22 cellular contexts compared by ENCODE assay signal in genomic region chr1:30818568-30819243, GRCh38.
A peak's percentile ranks its signal among the peaks of the same experiment; 100 is the strongest.
DNase-seq lines count a peak whose midpoint lies in the region; ATAC-seq and TF ChIP-seq lines count a peak whose summit lies in the region.
"Had no signal": no experiment of that assay in that cellular context is flagged by ENCODE, and none has a peak within 500 bp of the region (broad histone marks: within the 10 kb centered on the region; RNA-seq: fewer than 3 reads in every experiment).

No MANE protein-coding gene starts in this region.

- TF ChIP-seq CTCF in AG10803 (conservative IDR thresholded peaks at IDR 0.05; ENCODE audit: low read length) (no peak), gastroesophageal sphincter (IDR thresholded peaks at IDR 0.05) (no peak), neural progenitor cell (IDR thresholded peaks at IDR 0.05) (no peak)

- TF ChIP-seq EP300 in gastroesophageal sphincter (IDR thresholded peaks at IDR 0.05), result no peak

- peak overlapping the region; percentile 12 for H3K9ac ChIP-seq in NT2/D1 (ENCODE audit: insufficient read length, low read depth)
- H3K9ac ChIP-seq in neural progenitor cell, result no peak overlapping the region
- H3K9ac ChIP-seq: SK-N-SH had no signal

- H3K4me3 ChIP-seq in AG10803 (ENCODE audit: low read length) (no peak overlapping the region), NT2/D1 (ENCODE audit: insufficient read length, low read depth) (no peak overlapping the region), gastroesophageal sphincter (no peak overlapping the region), neural progenitor cell (no peak overlapping the region)
- H3K4me3 ChIP-seq: body of pancreas, coronary artery, skin epidermis had no signal

- no peak overlapping the region for H2AFZ ChIP-seq in neural progenitor cell (replicated peaks)

- H3K36me3 Mint-ChIP-seq in neural progenitor cell, result no peaks in the 10 kb centered on the region
- H3K36me3 Mint-ChIP-seq: activated naive CD8-positive, alpha-beta T cell; IgD-negative memory B cell had no signal

- peak; percentile 48 for ATAC-seq in gastroesophageal sphincter
- ATAC-seq: body of pancreas had no signal

- peaks cover 6% of the 10 kb centered on the region for H3F3A ChIP-seq in neural progenitor cell (ENCODE audit: low read depth)

- H3K9me3 Mint-ChIP-seq in neural progenitor cell, result no peaks in the 10 kb centered on the region
- H3K9me3 Mint-ChIP-seq: IgD-negative memory B cell had no signal

- H3K27me3 Mint-ChIP-seq in neural progenitor cell (ENCODE audit: insufficient read depth, low read depth), result peaks cover 10% of the 10 kb centered on the region

- H4K20me1 ChIP-seq in neural progenitor cell (ENCODE audit: low read depth), result no peaks in the 10 kb centered on the region

- H3K27me3 ChIP-seq in NT2/D1 (ENCODE audit: insufficient read depth, insufficient read length), result peaks cover 6% of the 10 kb centered on the region
- H3K27me3 ChIP-seq in gastroesophageal sphincter, result no peaks in the 10 kb centered on the region
- H3K27me3 ChIP-seq in neural progenitor cell, result no peaks in the 10 kb centered on the region
- H3K27me3 ChIP-seq: body of pancreas had no signal

- peak overlapping the region; percentile 47 for H3K27ac Mint-ChIP-seq in neural progenitor cell
- H3K27ac Mint-ChIP-seq: activated naive CD8-positive, alpha-beta T cell; IgD-negative memory B cell had no signal

- 31 to 39% methylated on average over 6 to 9 of the region's 10 CpGs for WGBS in gastroesophageal sphincter (ENCODE audit: low coverage in 1 of 2), 2 donors

- H3K9me3 ChIP-seq in NT2/D1 (ENCODE audit: insufficient read depth, low read length) (no peaks in the 10 kb centered on the region), gastroesophageal sphincter (no peaks in the 10 kb centered on the region), neural progenitor cell (ENCODE audit: low read depth) (no peaks in the 10 kb centered on the region)
- H3K9me3 ChIP-seq: body of pancreas, SK-N-SH had no signal

- peak overlapping the region; percentile 27 to 92 (median 84) for H3K27ac ChIP-seq in gastroesophageal sphincter
- no peak overlapping the region for H3K27ac ChIP-seq in neural progenitor cell
- H3K27ac ChIP-seq: body of pancreas, coronary artery, skin epidermis had no signal

- H3K4me2 ChIP-seq in neural progenitor cell, result peak overlapping the region; percentile 38
- H3K4me2 ChIP-seq: SK-N-SH had no signal

- H3K36me3 ChIP-seq in NT2/D1 (ENCODE audit: insufficient read depth, insufficient read length, low read length), result no peaks in the 10 kb centered on the region
- no peaks in the 10 kb centered on the region for H3K36me3 ChIP-seq in gastroesophageal sphincter
- H3K36me3 ChIP-seq in neural progenitor cell, result no peaks in the 10 kb centered on the region

- DNase-seq in AG10803 (ENCODE audit: low read depth) (peak; percentile 30), NT2/D1 (ENCODE audit: low read depth, low spot score) (no peak), neural progenitor cell (ENCODE audit: low spot score) (peak; percentile 45), NOMO-1 (lab: John Stamatoyannopoulos, UW; ENCODE audit: unreplicated experiment in 2 of 2) (no peak), germinal center (ENCODE audit: low spot score) (no peak), NCI-H1092 treated with DMSO at 0.1 percent for 48 hours (lab: John Stamatoyannopoulos, UW) (no peak), T-helper 1 cell (no peak)
- DNase-seq: activated CD4-positive, CD25-positive, alpha-beta regulatory T cell treated with anti-CD3 and anti-CD28 coated beads, Interleukin-2, amount 50 U/mL, for 72 hours; activated T-cell treated with anti-CD3 and anti-CD28 coated beads, Interleukin-2, amount 50 U/mL, for 48 hours; body of pancreas; C1 segment of cervical spinal cord; MM.1S; NCI-H146; NCI-H345; SK-N-SH; stimulated activated CD4-positive, alpha-beta T cell treated with anti-CD3 and anti-CD28 coated beads, Interleukin-4, amount 100 ng/mL, for 4 hours; T-helper 9 cell had no signal

- peaks cover 63% of the 10 kb centered on the region for H3K4me1 Mint-ChIP-seq in neural progenitor cell

- no peak for TF ChIP-seq POLR2A in gastroesophageal sphincter (IDR thresholded peaks at IDR 0.05)

- H3K79me2 ChIP-seq in neural progenitor cell (ENCODE audit: low read depth), result no peaks in the 10 kb centered on the region

- H3K4me3 Mint-ChIP-seq in neural progenitor cell, result no peak overlapping the region
- H3K4me3 Mint-ChIP-seq: activated naive CD8-positive, alpha-beta T cell; IgD-negative memory B cell had no signal

- H3K4me1 ChIP-seq in NT2/D1 (ENCODE audit: insufficient read depth, insufficient read length) (peaks cover 33% of the 10 kb centered on the region), gastroesophageal sphincter (peaks cover 4 to 80% (median 19%) of the 10 kb centered on the region in 3 donors), neural progenitor cell (peaks cover 54% of the 10 kb centered on the region)

Comparison
In these comparisons a context has a peak if more than half of its experiments do, and no peak if none do; other contexts are left out.
1. DNase-seq: peak in AG10803 (single experiment) and neural progenitor cell (single experiment); none in NT2/D1 (single experiment), NOMO-1 (0 of 2), germinal center (single experiment), NCI-H1092 treated with DMSO at 0.1 percent for 48 hours (single experiment) and T-helper 1 cell (0 of 5).